In genomic region chr9:129885018-129885669, GRCh38 we compare ENCODE assay signal across 1 cellular context.
A peak's percentile ranks its signal among the peaks of the same experiment; 100 is the strongest.
TF ChIP-seq lines count a peak whose summit lies in the region.

No MANE protein-coding gene starts in this region.

TF ChIP-seq in K562, 482 proteins besides CTCF, POLR2A, EP300 and RAD21 (continued from another document):
- TF ChIP-seq ZBTB26 (CRISPR knock-in tag; IDR thresholded peaks at IDR 0.05) (0 out of 2 replicates have a peak, but pooled peaks have one; percentile 20), ATF7 (IDR thresholded peaks at IDR 0.05) (no peak), HOXB6 (CRISPR knock-in tag; IDR thresholded peaks at IDR 0.05; ENCODE audit: borderline replicate concordance) (0 out of 2 replicates have a peak, but pooled peaks have one; percentile 15), ZNF311 (CRISPR knock-in tag; IDR thresholded peaks at IDR 0.05) (0 out of 2 replicates have a peak, but pooled peaks have one; percentile 12), HIVEP1 (CRISPR knock-in tag; IDR thresholded peaks at IDR 0.05) (0 out of 2 replicates have a peak, but pooled peaks have one; percentile 73), THRB (CRISPR knock-in tag; conservative IDR thresholded peaks at IDR 0.05) (0 out of 2 replicates have a peak, but pooled peaks have one; percentile 6)
